Comparison of ENCODE assay signal across 8 cellular contexts in the genomic region with DNA sequence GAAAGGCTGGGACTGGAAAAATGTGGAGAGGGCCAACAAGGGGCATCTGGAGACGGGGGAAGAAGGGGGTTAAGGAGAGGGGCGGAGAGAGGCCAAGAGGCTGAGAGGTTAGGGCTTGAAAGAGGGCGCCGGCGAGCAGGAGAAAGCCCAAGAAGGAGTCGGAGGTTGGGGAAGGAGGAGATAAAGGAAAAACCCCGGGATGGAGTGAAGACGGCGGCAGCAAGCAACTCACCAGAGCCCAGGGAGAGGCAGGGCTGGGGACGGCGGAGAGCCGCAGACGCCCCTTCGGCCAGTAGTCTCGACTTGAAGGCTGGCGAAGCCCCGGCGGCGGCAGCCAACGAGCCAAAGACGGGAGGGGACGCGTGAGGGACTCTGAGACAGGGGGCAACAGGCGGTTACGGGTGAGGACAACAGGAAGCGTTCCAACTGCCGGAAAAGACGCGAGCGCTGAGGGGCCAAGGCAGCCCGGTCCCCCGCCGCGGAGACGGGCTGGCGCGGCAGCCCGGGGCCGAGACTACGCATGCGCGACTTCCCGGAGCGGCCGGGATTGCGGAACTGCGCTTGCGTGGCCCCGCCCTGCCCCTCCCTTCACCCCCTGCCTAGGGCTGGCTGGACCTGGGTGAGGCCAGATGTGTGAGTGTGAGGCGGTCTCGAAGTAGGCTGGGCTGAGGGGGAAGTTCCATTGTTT. TPM values are rescaled to one million over a fixed set of nuclear protein-coding genes. Genes with fewer than 3 reads are reported as not detected.
DNase-seq lines count a peak whose midpoint lies in the region; ATAC-seq, FAIRE-seq and TF ChIP-seq lines count a peak whose summit lies in the region.

A gene (minus strand): TSS at position 522 of the 688 bp plus-strand sequence. CDS start 7,277 bp downstream, outside the sequence.

- no peaks in the 10 kb centered on the region for H3K9me3 ChIP-seq in T-helper 17 cell (ENCODE audit: control insufficient read depth, low read length, poor library complexity, severe bottlenecking)
- H3K9me3 ChIP-seq in prostate gland, result no peaks in the 10 kb centered on the region

- peak within 1 kb of the TSS; percentile 94 to 96 for H3K27ac ChIP-seq in prostate gland

- ATAC-seq in HG02938 (IDR thresholded peaks at IDR 0.05; ENCODE audit: unreplicated experiment) (peak; percentile 64), T-helper 17 cell (peak; percentile 83), left ventricle myocardium superior (peak; percentile 97)

- H3K4me1 Mint-ChIP-seq in T-helper 17 cell, result peaks cover 36% of the 10 kb centered on the region

- H3K36me3 ChIP-seq in prostate gland, result no peaks in the 10 kb centered on the region

- H3K4me3 ChIP-seq in prostate gland, result peak within 1 kb of the TSS; percentile 72 to 90

- TF ChIP-seq CTCF in prostate gland (IDR thresholded peaks at IDR 0.05), result no peak

- H3K27me3 Mint-ChIP-seq in T-helper 17 cell, result no peaks in the 10 kb centered on the region

- peaks cover 11% of the 10 kb centered on the region for H3K36me3 Mint-ChIP-seq in T-helper 17 cell (ENCODE audit: low read depth)

- peak; percentile 90 for FAIRE-seq in GM12892 (lab: Jason Lieb, UNC)

- TF ChIP-seq POLR2A in GM12892 (IDR thresholded peaks at IDR 0.05; ENCODE audit: low read depth, low read length) (peak; percentile 87), prostate gland (IDR thresholded peaks at IDR 0.05) (peak; percentile 100)

- WGBS in prostate gland, result under 1% methylated on average over 42 of the region's 51 CpGs

- DNase-seq in GM12892 (ENCODE audit: insufficient read length) (peak; percentile 95), NCI-H187 (lab: John Stamatoyannopoulos, UW) (peak; percentile 83 to 89), T-helper 17 cell (peak; percentile 84 to 95 (median 93)), amygdala (lab: John Stamatoyannopoulos, UW) (peak; percentile 11 to 93 (median 78)), left ventricle myocardium superior (peak; percentile 95), prostate gland (ENCODE audit: low spot score) (peak; percentile 89), ureter (ENCODE audit: low spot score) (peak; percentile 95)

- intact Hi-C loops in left ventricle myocardium superior (cut with micrococcal nuclease) (loop anchor here (10.0 kb wide), 1 partner anchor 48 kb away; a partner anchor contains a TSS), prostate gland (cut with DNase I) (loop anchor here (1.0 to 5.0 kb wide), 4 partner anchors 32 to 125 kb away; a partner anchor contains a TSS)

- H3K27me3 ChIP-seq in prostate gland (replicated peaks; ENCODE audit: insufficient read depth), result no peaks in the 10 kb centered on the region

- H3K4me1 ChIP-seq in prostate gland (replicated peaks), result peaks cover 3% of the 10 kb centered on the region

- peak within 1 kb of the TSS; percentile 100 for H3K4me3 Mint-ChIP-seq in T-helper 17 cell

- H3K27ac Mint-ChIP-seq in T-helper 17 cell, result peak within 1 kb of the TSS; percentile 100

RNA-seq across cellular contexts. Expression of the gene that starts here (rescaled TPM):
- polyA plus RNA-seq in GM12892 (2012; ENCODE audit: missing spikeins), result 13.9 TPM
- total RNA-seq in T-helper 17 cell (10 to 100 TPM; 85.0 to 85.5 TPM), left ventricle myocardium superior (19.4 TPM), prostate gland (10 to 100 TPM; 16.5 to 17.7 TPM), ureter (47.5 TPM)

Comparison
In these comparisons a context has a peak if more than half of its experiments do, and no peak if none do; other contexts are left out.
1. Peak in every context shown above with its lines: DNase-seq, ATAC-seq, H3K4me3 ChIP-seq and H3K27ac ChIP-seq.